In genomic region chr3:133492159-133492860, GRCh38 we compare ENCODE assay signal across 13 cellular contexts.
A peak's percentile ranks its signal among the peaks of the same experiment; 100 is the strongest.
DNase-seq lines count a peak whose midpoint lies in the region; ATAC-seq, FAIRE-seq and TF ChIP-seq lines count a peak whose summit lies in the region.
"Had no signal": no experiment of that assay in that cellular context is flagged by ENCODE, and none has a peak within 500 bp of the region (broad histone marks: within the 10 kb centered on the region; RNA-seq: fewer than 3 reads in every experiment).

No MANE protein-coding gene starts in this region.

- TF ChIP-seq POLR2A in GM18505 (IDR thresholded peaks at IDR 0.05; ENCODE audit: borderline replicate concordance, extremely low read depth, insufficient read depth, insufficient read length) (peak; percentile 39), H1 (IDR thresholded peaks at IDR 0.05; ENCODE audit: control extremely low read depth in 1 of 2, low read depth in 2 of 2, low read length in 2 of 2) (no peak)

- H3K4ac ChIP-seq in H1 (replicated peaks; ENCODE audit: insufficient read length, low read depth, low read length), result no peak overlapping the region

- H3K9ac ChIP-seq in BLaER1, result no peak overlapping the region
- no peak overlapping the region for H3K9ac ChIP-seq in H1 (replicated peaks in 1 of 4; ENCODE audit: extremely low read depth in 1 of 4, low read depth in 3 of 4, low read length in 3 of 4)

- no peak overlapping the region for H3K18ac ChIP-seq in H1 (ENCODE audit: extremely low read depth, low read length)

- peak overlapping the region; percentile 71 for H3K4me2 ChIP-seq in BLaER1
- no peak overlapping the region for H3K4me2 ChIP-seq in H1 (ENCODE audit: insufficient read depth in 1 of 2, low read depth in 2 of 2, low read length in 2 of 2)

- TF ChIP-seq CTCF in WTC11 (IDR thresholded peaks at IDR 0.05), result no peak
- TF ChIP-seq CTCF in H1 (IDR thresholded peaks at IDR 0.05; ENCODE audit: control extremely low read depth in 1 of 3, insufficient read depth in 1 of 3, low read depth in 1 of 3, low read length in 3 of 3), result no peak
- TF ChIP-seq CTCF in pancreas (IDR thresholded peaks at IDR 0.05), result no peak

- DNase-seq in WTC11 (ENCODE audit: low spot score) (no peak), H1 (ENCODE audit: low read depth in 1 of 2, low spot score in 2 of 2) (no peak), middle frontal gyrus (ENCODE audit: extremely low spot score, low spot score) (no peak), pancreas (no peak)
- DNase-seq in central memory CD4-positive, alpha-beta T cell, result no peak
- DNase-seq: heart right ventricle, NCI-H1092 treated with DMSO at 0.1 percent for 48 hours, NCI-H2171 treated with DMSO at 0.1 percent for 48 hours, upper lobe of right lung had no signal

- peaks cover 51% of the 10 kb centered on the region for H3K4me1 Mint-ChIP-seq in WTC11

- no peak for TF ChIP-seq RAD21 in H1 (IDR thresholded peaks at IDR 0.05 in 1 of 2, conservative IDR thresholded peaks at IDR 0.05 in 1 of 2; ENCODE audit: low read depth in 2 of 2, low read length in 2 of 2)

- H3K4me3 ChIP-seq in BLaER1 (no peak overlapping the region), H1 (ENCODE audit: extremely low read depth in 1 of 4, insufficient read depth in 2 of 4, low read depth in 3 of 4, low read length in 4 of 4) (no peak overlapping the region), pancreas (no peak overlapping the region)
- H3K4me3 ChIP-seq: heart right ventricle, prostate gland, upper lobe of right lung had no signal

- H3K27ac Mint-ChIP-seq in WTC11, result peak overlapping the region; percentile 30

- H4K8ac ChIP-seq in H1 (ENCODE audit: extremely low read depth, insufficient read depth, low read length), result no peak overlapping the region

- H3K9me3 ChIP-seq in BLaER1, result peaks cover 8% of the 10 kb centered on the region
- peaks cover 0 to 1% of the 10 kb centered on the region in 2 experiments; a peak in 2 of 4 replicates for H3K9me3 ChIP-seq in H1 (ENCODE audit: insufficient read depth in 2 of 2, low read depth in 1 of 2, low read length in 1 of 2)
- H3K9me3 ChIP-seq in pancreas, result no peaks in the 10 kb centered on the region
- H3K9me3 ChIP-seq: heart right ventricle, prostate gland, upper lobe of right lung had no signal

- FAIRE-seq in H1 (lab: Jason Lieb, UNC) (no peak), pancreas (lab: Jason Lieb, UNC) (no peak)

- peaks cover 21% of the 10 kb centered on the region for H3K9me3 Mint-ChIP-seq in WTC11

- H3K4me3 Mint-ChIP-seq in WTC11, result no peak overlapping the region

- no peaks in the 10 kb centered on the region for H3K27me3 ChIP-seq in BLaER1
- H3K27me3 ChIP-seq in H1 (replicated peaks in 1 of 4; ENCODE audit: control insufficient read depth in 3 of 4, extremely low read depth in 1 of 4, insufficient read depth in 3 of 4, low read length in 3 of 4), result no peaks in the 10 kb centered on the region
- H3K27me3 ChIP-seq in pancreas, result no peaks in the 10 kb centered on the region
- H3K27me3 ChIP-seq: heart right ventricle, upper lobe of right lung had no signal

- no peak overlapping the region for H2BK20ac ChIP-seq in H1 (ENCODE audit: low read length)

- WGBS in H1 (ENCODE audit: extremely low coverage in 1 of 2, insufficient coverage in 1 of 2, insufficient read length in 1 of 2, insufficient replicate concordance in 2 of 2, low coverage in 1 of 2, low lambda C conversion rate in 2 of 2, missing lambda C conversion rate in 1 of 2), 2 experiments, result 89% methylated on average over 7 of the region's 7 CpGs; no CpG with 5 or more reads in 1 of the 2 experiments
- WGBS in pancreas, 2 donors, result 87 to 88% methylated on average over 7 of the region's 7 CpGs

- H2BK15ac ChIP-seq in H1 (ENCODE audit: low read length), result no peak overlapping the region

- no peak overlapping the region for H2AFZ ChIP-seq in H1 (ENCODE audit: low read length)

- H3K23ac ChIP-seq in H1 (ENCODE audit: insufficient read length), result no peak overlapping the region

- POLR2A ChIA-PET in WTC11 (lab: Charles Lee) (interaction anchor here (0.6 kb wide), 1 partner anchor 27 kb away, joined by 5 read pairs; no protein-coding TSS in a partner anchor), H1 (lab: Charles Lee; ENCODE audit: partially characterized antibody) (interaction anchor here (1.0 to 1.5 kb wide), 2 partner anchors 81 to 82 kb away, joined by 3 to 5 read pairs; partner anchors contain the start of gene CDV3)

- no peak overlapping the region for H2BK12ac ChIP-seq in H1 (ENCODE audit: low read depth, low read length)

- peak overlapping the region; percentile 44 for H4K91ac ChIP-seq in H1 (replicated peaks; ENCODE audit: insufficient read length, low read length)

- H4K20me1 ChIP-seq in BLaER1, result no peaks in the 10 kb centered on the region
- H4K20me1 ChIP-seq in H1 (replicated peaks in 1 of 2; ENCODE audit: control insufficient read depth in 1 of 2, insufficient read depth in 2 of 2, low read length in 2 of 2), result no peaks in the 10 kb centered on the region

- H2AK5ac ChIP-seq in H1 (ENCODE audit: low read depth, low read length), result no peak overlapping the region

- H3K27ac ChIP-seq in BLaER1 (no peak overlapping the region), H1 (ENCODE audit: low read depth, low read length) (no peak overlapping the region), pancreas (no peak overlapping the region)
- H3K27ac ChIP-seq: prostate gland, upper lobe of right lung had no signal

- no peak overlapping the region for H3K56ac ChIP-seq in H1 (replicated peaks; ENCODE audit: insufficient read length, low read depth, low read length)

- H3K4me1 ChIP-seq in BLaER1, result peaks cover 25% of the 10 kb centered on the region
- H3K4me1 ChIP-seq in H1 (replicated peaks in 1 of 4; ENCODE audit: control insufficient read depth in 3 of 4, insufficient read depth in 4 of 4, low read length in 3 of 4), result peaks cover 2 to 9% (median 4%) of the 10 kb centered on the region in 4 experiments
- peaks cover 0 to 5% (median 0%) of the 10 kb centered on the region in 3 donors for H3K4me1 ChIP-seq in pancreas
- H3K4me1 ChIP-seq: heart right ventricle, prostate gland had no signal

- ATAC-seq in GM18505 (IDR thresholded peaks at IDR 0.05; ENCODE audit: unreplicated experiment), result no peak
- no peak for ATAC-seq in WTC11
- no peak for ATAC-seq in GM21619 (IDR thresholded peaks at IDR 0.05; ENCODE audit: unreplicated experiment)
- no peak for ATAC-seq in pancreas
- ATAC-seq: heart right ventricle, upper lobe of right lung had no signal

- H3K79me1 ChIP-seq in H1 (ENCODE audit: low read depth, low read length), result no peaks in the 10 kb centered on the region

- no peak overlapping the region for H2BK5ac ChIP-seq in H1 (ENCODE audit: low read depth, low read length)

- no peak overlapping the region for H3K14ac ChIP-seq in H1 (ENCODE audit: insufficient read length)

- CTCF ChIA-PET in WTC11 (lab: Charles Lee) (interaction anchor here (1.0 to 1.3 kb wide), 4 partner anchors 12 to 108 kb away, joined by 3 to 6 read pairs (median 5); partner anchors contain the start of gene CDV3), H1 (lab: Charles Lee; ENCODE audit: partially characterized antibody) (interaction anchor here (1.0 to 2.8 kb wide), 3 partner anchors 36 to 86 kb away, joined by 3 to 13 read pairs (median 5); no protein-coding TSS in a partner anchor)

- peaks cover 18% of the 10 kb centered on the region for H3K36me3 Mint-ChIP-seq in WTC11

- H4K5ac ChIP-seq in H1 (ENCODE audit: insufficient read length, low read depth, low read length), result no peak overlapping the region

- H3K36me3 ChIP-seq in BLaER1 (no peaks in the 10 kb centered on the region), H1 (ENCODE audit: control insufficient read depth in 2 of 4, insufficient read depth in 4 of 4, low read length in 3 of 4) (no peaks in the 10 kb centered on the region), pancreas (no peaks in the 10 kb centered on the region)
- H3K36me3 ChIP-seq: heart right ventricle, prostate gland, upper lobe of right lung had no signal

- H3K27me3 Mint-ChIP-seq in WTC11 (ENCODE audit: low read depth), result no peaks in the 10 kb centered on the region

- H3K79me2 ChIP-seq in H1 (ENCODE audit: control insufficient read depth in 1 of 2, insufficient read depth in 2 of 2, low read length in 2 of 2), result no peaks in the 10 kb centered on the region

- no peak for TF ChIP-seq EP300 in H1 (IDR thresholded peaks at IDR 0.05; ENCODE audit: borderline replicate concordance in 1 of 2, low read depth in 2 of 2, low read length in 2 of 2)

- no peaks in the 10 kb centered on the region for H3K23me2 ChIP-seq in H1 (ENCODE audit: low read depth, low read length)

- intact Hi-C loops in pancreas (cut with DNase I), result loop anchor here in 1 of 3 donors (10.0 kb wide), 1 partner anchor 82 kb away; the partner anchor contains the start of gene CDV3

- H2BK120ac ChIP-seq in H1 (replicated peaks; ENCODE audit: low read depth, low read length), result no peak overlapping the region

TF ChIP-seq in WTC11, 78 proteins besides CTCF, POLR2A, EP300 and RAD21 (continues in another document):
- TF ChIP-seq ZNF232 (CRISPR knock-in tag; IDR thresholded peaks at IDR 0.05) (no peak), GRHL2 (CRISPR knock-in tag; IDR thresholded peaks at IDR 0.05; ENCODE audit: insufficient replicate concordance, severe bottlenecking) (no peak), GABPB1 (CRISPR knock-in tag; IDR thresholded peaks at IDR 0.05) (no peak), JAZF1 (CRISPR knock-in tag; IDR thresholded peaks at IDR 0.05) (no peak)

TF ChIP-seq in H1, 55 proteins besides CTCF, POLR2A, EP300 and RAD21:
- TF ChIP-seq KDM5A (IDR thresholded peaks at IDR 0.05; ENCODE audit: low read length) (no peak), JUND (IDR thresholded peaks at IDR 0.05; ENCODE audit: low read length) (no peak), SP2 (IDR thresholded peaks at IDR 0.05; ENCODE audit: low read length) (no peak), CHD2 (IDR thresholded peaks at IDR 0.05; ENCODE audit: low read length) (no peak), ASH2L (IDR thresholded peaks at IDR 0.05; ENCODE audit: low read length) (no peak), GABPA (IDR thresholded peaks at IDR 0.05; ENCODE audit: borderline replicate concordance, insufficient read depth, low read length) (no peak), SUZ12 (IDR thresholded peaks at IDR 0.05; ENCODE audit: low read length) (no peak), TEAD4 (IDR thresholded peaks at IDR 0.05; ENCODE audit: low read depth, low read length) (no peak)
